ENCODE assay signal across 30 cellular contexts in the genomic region with DNA sequence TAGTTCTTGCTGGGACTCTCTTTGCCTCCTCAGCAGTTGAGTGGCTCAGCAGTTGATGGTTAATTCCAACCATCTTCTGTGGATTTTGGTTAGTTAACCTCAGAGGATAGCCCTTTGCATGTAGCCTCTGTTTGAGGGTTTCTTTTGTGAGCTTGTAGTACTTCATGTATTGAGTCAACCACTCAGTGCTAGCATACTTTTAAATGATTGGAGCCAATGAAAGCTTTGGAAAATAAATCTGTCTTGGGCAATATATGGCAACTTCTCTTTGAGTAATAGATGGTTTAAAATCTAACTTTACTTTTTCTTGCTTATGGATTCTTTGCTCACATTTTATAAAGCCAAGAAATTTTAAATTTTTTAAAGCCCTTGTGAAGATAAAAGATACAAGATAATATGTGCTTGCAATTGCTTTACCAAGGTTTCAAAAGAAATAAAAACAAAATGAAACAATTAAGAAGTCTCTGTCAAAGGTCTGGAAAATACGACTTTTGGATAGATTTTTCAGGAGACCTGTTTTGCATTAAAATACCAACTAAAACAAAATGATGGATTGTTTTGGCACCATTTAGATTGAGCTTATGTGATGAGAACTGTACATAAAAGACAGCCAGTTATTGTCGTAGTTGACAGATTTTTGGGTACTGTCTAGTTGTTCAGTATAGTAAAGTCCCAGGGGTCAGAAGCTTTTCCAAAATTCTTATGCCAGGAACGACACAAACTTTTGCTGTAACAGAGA.
"Had no signal": no experiment of that assay in that cellular context is flagged by ENCODE, and none has a peak within 500 bp of the region (broad histone marks: within the 10 kb centered on the region; RNA-seq: fewer than 3 reads in every experiment).

No MANE protein-coding gene starts in this region.

- FAIRE-seq: endothelial cell of umbilical vein, islet of Langerhans, small intestine had no signal

- H3K27me3 ChIP-seq: esophagus muscularis mucosa, foreskin keratinocyte, gastroesophageal sphincter, heart right ventricle, left lung, neural progenitor cell, right lobe of liver, suprapubic skin, transverse colon, upper lobe of right lung, uterus had no signal

- H3K4me3 ChIP-seq: coronary artery, esophagus muscularis mucosa, gastroesophageal sphincter, heart right ventricle, left lung, mucosa of descending colon, neural progenitor cell, right lobe of liver, suprapubic skin, transverse colon, upper lobe of right lung, uterus had no signal

- H3K79me2 ChIP-seq: parathyroid adenoma had no signal

- H2AFZ ChIP-seq: neural progenitor cell, parathyroid adenoma had no signal

- DNase-seq: dermis blood vessel endothelial cell; effector memory CD4-positive, alpha-beta T cell; foreskin keratinocyte; heart right ventricle; hippocampal formation; left cardiac atrium; left lung; mesenchymal stem cell; mucosa of descending colon; naive B cell; right lobe of liver; small intestine; stimulated activated CD4-positive, alpha-beta T cell treated with anti-CD3 and anti-CD28 coated beads, Interleukin-15, amount 100 ng/mL, for 24 hours; stimulated activated CD4-positive, alpha-beta T cell treated with anti-CD3 and anti-CD28 coated beads, Interleukin-2, amount 100 ng/mL, for 48 hours; stimulated activated naive B cell treated with anti-CD40 and anti-IgM and Interleukin-4, amounts not matched to agents 10 μg/mL and 1 μg/mL and 100 μg/mL, for 72 hours; transverse colon; upper lobe of right lung; uterus had no signal

- H3K27me3 Mint-ChIP-seq: naive B cell; natural killer cell treated with Interleukin-12 subunit alpha and Interleukin-12 subunit beta and Interleukin-15 and Interleukin-18, amount 100 ng/mL, for 72 hours; progenitor cell of endocrine pancreas; stimulated activated naive CD8-positive, alpha-beta T cell treated with anti-CD3 and anti-CD28 coated beads, Interleukin-15, Interleukin-2, amounts not matched to agents 100 ng/mL and 50 ng/mL, for 24 hours had no signal

- H3K4me1 ChIP-seq: esophagus muscularis mucosa, gastroesophageal sphincter, heart right ventricle, left lung, neural progenitor cell, parathyroid adenoma, right lobe of liver, transverse colon, upper lobe of right lung, uterus had no signal

- H3K27ac ChIP-seq: coronary artery, esophagus muscularis mucosa, foreskin keratinocyte, gastroesophageal sphincter, heart right ventricle, left lung, neural progenitor cell, parathyroid adenoma, right lobe of liver, suprapubic skin, transverse colon, upper lobe of right lung, uterus had no signal

- H3K36me3 ChIP-seq: esophagus muscularis mucosa, gastroesophageal sphincter, heart right ventricle, left lung, neural progenitor cell, right lobe of liver, suprapubic skin, transverse colon, upper lobe of right lung, uterus had no signal

- H3K9me3 ChIP-seq: suprapubic skin, uterus had no signal

- H3K27ac Mint-ChIP-seq: mesothelial cell of epicardium; naive B cell; neural progenitor cell; progenitor cell of endocrine pancreas; stimulated activated naive B cell treated with anti-CD40 and anti-IgM and Interleukin-4, amounts not matched to agents 10 μg/mL and 1 μg/mL and 100 μg/mL, for 72 hours; stimulated activated naive CD8-positive, alpha-beta T cell treated with anti-CD3 and anti-CD28 coated beads, Interleukin-15, Interleukin-2, amounts not matched to agents 100 ng/mL and 50 ng/mL, for 24 hours had no signal

- H3K4me3 Mint-ChIP-seq: mesothelial cell of epicardium; naive B cell; natural killer cell treated with Interleukin-12 subunit alpha and Interleukin-12 subunit beta and Interleukin-15 and Interleukin-18, amount 100 ng/mL, for 72 hours; neural progenitor cell; stimulated activated naive B cell treated with anti-CD40 and anti-IgM and Interleukin-4, amounts not matched to agents 10 μg/mL and 1 μg/mL and 100 μg/mL, for 72 hours; stimulated activated naive CD8-positive, alpha-beta T cell treated with anti-CD3 and anti-CD28 coated beads, Interleukin-15, Interleukin-2, amounts not matched to agents 100 ng/mL and 50 ng/mL, for 24 hours had no signal

- H3K4me2 ChIP-seq: neural progenitor cell had no signal

- ATAC-seq: foreskin keratinocyte; gastroesophageal sphincter; heart right ventricle; left cardiac atrium; left lung; mucosa of descending colon; natural killer cell treated with Interleukin-12 subunit alpha and Interleukin-12 subunit beta and Interleukin-15 and Interleukin-18, amount 100 ng/mL, for 72 hours; stimulated activated naive B cell treated with anti-CD40 and anti-IgM and Interleukin-4, amounts not matched to agents 10 μg/mL and 1 μg/mL and 100 μg/mL, for 72 hours; upper lobe of right lung had no signal

- H3K9ac ChIP-seq: neural progenitor cell, parathyroid adenoma had no signal
